Comparison of ENCODE assay signal across 15 cellular contexts in the genomic region with DNA sequence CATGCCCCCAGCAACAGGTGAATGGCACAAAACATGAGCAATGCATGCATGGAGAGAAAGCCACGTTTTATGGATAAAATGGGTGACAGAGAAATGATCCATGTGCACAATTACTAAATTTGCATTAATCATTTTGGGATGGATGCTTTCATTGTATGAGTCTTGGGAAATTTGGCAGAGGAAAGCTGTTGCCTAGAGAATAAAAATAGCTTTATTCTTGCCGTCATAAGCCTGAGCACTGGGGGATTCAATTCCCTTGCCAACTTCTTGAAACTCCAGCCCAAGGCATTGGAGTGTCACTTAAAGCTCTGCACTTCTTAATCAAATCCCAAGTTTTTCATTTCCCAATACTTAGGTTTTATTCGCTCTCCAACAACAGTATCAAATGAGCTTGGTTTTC.
DNase-seq lines count a peak whose midpoint lies in the region; ATAC-seq and TF ChIP-seq lines count a peak whose summit lies in the region.
"Had no signal": no experiment of that assay in that cellular context is flagged by ENCODE, and none has a peak within 500 bp of the region (broad histone marks: within the 10 kb centered on the region; RNA-seq: fewer than 3 reads in every experiment).

No MANE protein-coding gene starts in this region.

- no peaks in the 10 kb centered on the region for H3K4me1 ChIP-seq in heart right ventricle
- H3K4me1 ChIP-seq: A549, HAP-1 had no signal

- H3K36me3 Mint-ChIP-seq in brain = no peaks in the 10 kb centered on the region
- H3K36me3 Mint-ChIP-seq: CD14-positive monocyte; CD8-positive, alpha-beta T cell had no signal

- no peak overlapping the region for H3K27ac ChIP-seq in heart right ventricle
- H3K27ac ChIP-seq: A549 had no signal

- no peaks in the 10 kb centered on the region for H3K9me3 ChIP-seq in heart right ventricle
- H3K9me3 ChIP-seq: A549, HAP-1 had no signal

- H3K27me3 ChIP-seq in heart right ventricle = no peaks in the 10 kb centered on the region

- H3K4me1 Mint-ChIP-seq in brain = peaks cover 28% of the 10 kb centered on the region
- H3K4me1 Mint-ChIP-seq: CD14-positive monocyte had no signal

- H3K36me3 ChIP-seq in heart right ventricle = no peaks in the 10 kb centered on the region
- H3K36me3 ChIP-seq: HAP-1 had no signal

- H3K4me3 Mint-ChIP-seq in brain = peak overlapping the region in 1 of 5 experiments; percentile 15
- H3K4me3 Mint-ChIP-seq: CD14-positive monocyte; CD8-positive, alpha-beta T cell had no signal

- WGBS in heart right ventricle, 2 donors = 50 to 57% methylated on average over 3 of the region's 3 CpGs

- DNase-seq in NCI-H446 (lab: John Stamatoyannopoulos, UW) (peak; percentile 5 to 39), midbrain (lab: John Stamatoyannopoulos, UW) (peak; percentile 54), heart right ventricle (no peak), mucosa of gallbladder (ENCODE audit: low spot score) (no peak)
- DNase-seq in activated CD4-positive, CD25-positive, alpha-beta regulatory T cell (lab: John Stamatoyannopoulos, UW) = no peak
- DNase-seq: CD8-positive, alpha-beta T cell; COR-L47; DMS153; DMS79 treated with DMSO at 0.1 percent for 48 hours; EL; GDM1 had no signal

- ATAC-seq in heart right ventricle = no peak
- ATAC-seq: A549; CD8-positive, alpha-beta T cell had no signal

- peak overlapping the region in 4 of 5 experiments; percentile 43 to 79 (median 56) for H3K27ac Mint-ChIP-seq in brain
- H3K27ac Mint-ChIP-seq: CD14-positive monocyte; CD8-positive, alpha-beta T cell had no signal

- H3K9me3 Mint-ChIP-seq in brain = peaks cover 0 to 12% (median 3%) of the 10 kb centered on the region in 5 experiments

- TF ChIP-seq CTCF in brain (conservative IDR thresholded peaks at IDR 0.05) = no peak
- no peak for TF ChIP-seq CTCF in heart right ventricle (IDR thresholded peaks at IDR 0.05)

- no peaks in the 10 kb centered on the region for H3K27me3 Mint-ChIP-seq in brain

- intact Hi-C loops in heart right ventricle (cut with DNase I) = no loop called here

- no peak overlapping the region for H3K4me3 ChIP-seq in heart right ventricle
- H3K4me3 ChIP-seq: A549, HAP-1 had no signal

Comparison
In these comparisons a context has a peak if more than half of its experiments do, and no peak if none do; other contexts are left out.
1. DNase-seq: peak in NCI-H446 (2 of 2) and midbrain (single experiment); none in heart right ventricle (0 of 2), activated CD4-positive, CD25-positive, alpha-beta regulatory T cell (0 of 4) and mucosa of gallbladder (single experiment).